14 cellular contexts compared by ENCODE assay signal in genomic region chr2:158879229-158879903, GRCh38.
A peak's percentile ranks its signal among the peaks of the same experiment; 100 is the strongest.
DNase-seq lines count a peak whose midpoint lies in the region; ATAC-seq, FAIRE-seq and TF ChIP-seq lines count a peak whose summit lies in the region.
"Had no signal": no experiment of that assay in that cellular context is flagged by ENCODE, and none has a peak within 500 bp of the region (broad histone marks: within the 10 kb centered on the region; RNA-seq: fewer than 3 reads in every experiment).

No MANE protein-coding gene starts in this region.

- H2AK5ac ChIP-seq in neuronal stem cell (ENCODE audit: low read depth, low read length), result no peak overlapping the region

- H2AFZ ChIP-seq in HepG2 (ENCODE audit: low read length) (no peak overlapping the region), neuronal stem cell (ENCODE audit: low read length) (no peak overlapping the region)

- H3K18ac ChIP-seq in neuronal stem cell (ENCODE audit: low read length), result no peak overlapping the region

- no peaks in the 10 kb centered on the region for H3K27me3 ChIP-seq in HepG2 (ENCODE audit: control insufficient read depth in 1 of 2, insufficient read depth in 2 of 2, low read length in 2 of 2)
- no peaks in the 10 kb centered on the region for H3K27me3 ChIP-seq in right lobe of liver
- peaks cover 0 to 2% (median 0%) of the 10 kb centered on the region in 3 experiments for H3K27me3 ChIP-seq in neuronal stem cell (ENCODE audit: control insufficient read depth in 3 of 3, insufficient read depth in 3 of 3, low read depth in 1 of 3, low read length in 3 of 3)
- H3K27me3 ChIP-seq: BLaER1 had no signal

- TF ChIP-seq RAD21 in HepG2 (CRISPR knock-in tag; IDR thresholded peaks at IDR 0.05), result no peak

- TF ChIP-seq EP300 in HepG2 (IDR thresholded peaks at IDR 0.05; ENCODE audit: low read depth in 2 of 2, low read length in 2 of 2) (no peak), HepG2 (CRISPR knock-in tag; IDR thresholded peaks at IDR 0.05; ENCODE audit: borderline replicate concordance) (no peak)

- no peaks in the 10 kb centered on the region for H4K20me1 ChIP-seq in HepG2 (ENCODE audit: insufficient read depth, low read length)
- H4K20me1 ChIP-seq: BLaER1 had no signal

- in situ Hi-C loops in HepG2 (cut with HindIII; ENCODE audit: extremely low pct_ligation_motif_present, low pct_unique_long_range_greater_than_20kb), result no loop called here

- TF ChIP-seq CTCF in HepG2 (CRISPR knock-in tag; IDR thresholded peaks at IDR 0.05) (no peak), right lobe of liver (IDR thresholded peaks at IDR 0.05) (no peak)

- FAIRE-seq in HepG2 (lab: Jason Lieb, UNC) (no peak), colon (lab: Jason Lieb, UNC) (peak; percentile 74)

- H2BK5ac ChIP-seq in neuronal stem cell (ENCODE audit: low read length), result no peak overlapping the region

- H2BK15ac ChIP-seq in neuronal stem cell (ENCODE audit: low read length), result no peak overlapping the region

- no peak overlapping the region for H3K9ac ChIP-seq in HepG2 (ENCODE audit: insufficient read depth, low read depth, low read length)
- H3K9ac ChIP-seq in neuronal stem cell (ENCODE audit: low read depth, low read length, poor library complexity), result no peak overlapping the region
- H3K9ac ChIP-seq: BLaER1 had no signal

- DNase-seq in HepG2 (ENCODE audit: low spot score) (no peak), right lobe of liver (no peak), neuronal stem cell (ENCODE audit: low spot score) (no peak), T1000 (lab: John Stamatoyannopoulos, UW) (no peak), NCI-H774 (lab: John Stamatoyannopoulos, UW) (no peak)
- DNase-seq in stimulated activated naive CD4-positive, alpha-beta T cell treated with Interleukin-2 at 50 U/mL for 16 hours (lab: John Stamatoyannopoulos, UW), result no peak
- DNase-seq: AML-193; Caco-2; CD8-positive, alpha-beta memory T cell; HCEC 1CT; HFFc6 had no signal

- no peak overlapping the region for H3K4me3 ChIP-seq in HepG2 (replicated peaks in 1 of 3; ENCODE audit: insufficient read depth in 1 of 3, low read depth in 2 of 3, low read length in 3 of 3)
- no peak overlapping the region for H3K4me3 ChIP-seq in right lobe of liver
- no peak overlapping the region for H3K4me3 ChIP-seq in neuronal stem cell (ENCODE audit: low read length in 2 of 2)
- H3K4me3 ChIP-seq: BLaER1 had no signal

- H3K14ac ChIP-seq in neuronal stem cell (ENCODE audit: low read length), result no peak overlapping the region

- no peak overlapping the region for H2BK12ac ChIP-seq in neuronal stem cell (ENCODE audit: low read length)

- no peak overlapping the region for H3K4ac ChIP-seq in neuronal stem cell (ENCODE audit: low read length)

- no peaks in the 10 kb centered on the region for H3K79me2 ChIP-seq in HepG2 (ENCODE audit: insufficient read depth, low read length)

- H3K9me3 ChIP-seq in HepG2 (ENCODE audit: low read length) (no peaks in the 10 kb centered on the region), right lobe of liver (no peaks in the 10 kb centered on the region), neuronal stem cell (replicated peaks in 1 of 2; ENCODE audit: control insufficient read depth in 2 of 2, insufficient read depth in 1 of 2, low read depth in 1 of 2, low read length in 2 of 2) (no peaks in the 10 kb centered on the region)
- H3K9me3 ChIP-seq: BLaER1, Caco-2 had no signal

- POLR2A ChIA-PET in HepG2 (lab: Yijun Ruan, JAX), result no interaction called here

- 60% methylated on average over 17 of the region's 17 CpGs for WGBS in HepG2 (ENCODE audit: low lambda C conversion rate)
- 78% methylated on average over 12 of the region's 17 CpGs for WGBS in right lobe of liver (ENCODE audit: insufficient coverage, low coverage, low lambda C conversion rate, missing lambda C conversion rate)
- no CpG with 5 or more reads among the region's 17 CpGs for WGBS in neuronal stem cell (ENCODE audit: extremely low coverage in 2 of 2, insufficient read length in 2 of 2, insufficient replicate concordance in 1 of 2), 2 donors

- intact Hi-C loops in HepG2 (cut with micrococcal nuclease; ENCODE audit: unreplicated experiment), result no loop called here
- intact Hi-C loops in right lobe of liver (cut with DNase I), result no loop called here

- H3K36me3 ChIP-seq in HepG2 (replicated peaks in 1 of 2; ENCODE audit: control insufficient read depth in 1 of 2, insufficient read depth in 2 of 2, low read length in 2 of 2) (no peaks in the 10 kb centered on the region), right lobe of liver (no peaks in the 10 kb centered on the region), neuronal stem cell (replicated peaks in 1 of 2; ENCODE audit: control insufficient read depth in 2 of 2, insufficient read depth in 2 of 2, low read length in 2 of 2) (no peaks in the 10 kb centered on the region)
- H3K36me3 ChIP-seq: BLaER1 had no signal

- H4K91ac ChIP-seq in neuronal stem cell (ENCODE audit: low read depth, low read length, poor library complexity), result no peak overlapping the region

- TF ChIP-seq POLR2A in HepG2 (IDR thresholded peaks at IDR 0.05; ENCODE audit: insufficient read depth in 1 of 2, low read depth in 2 of 2, low read length in 2 of 2), result no peak
- no peak for TF ChIP-seq POLR2A in right lobe of liver (IDR thresholded peaks at IDR 0.05)

- H3K27ac ChIP-seq in HepG2 (ENCODE audit: extremely low read length, insufficient read depth, low read length) (no peak overlapping the region), right lobe of liver (no peak overlapping the region), neuronal stem cell (replicated peaks; ENCODE audit: low read length) (no peak overlapping the region)
- H3K27ac ChIP-seq: 22Rv1, BLaER1 had no signal

- no peak overlapping the region for H4K8ac ChIP-seq in neuronal stem cell (ENCODE audit: low read depth, low read length)

- no TSS peak for BruUV-seq in HepG2 (replicated peaks; lab: Mats Ljungman, UMichigan)

- CTCF ChIA-PET in HepG2 (lab: Yijun Ruan, JAX; ENCODE audit: low intra/inter-chr PET ratio, low total read pairs), result no interaction called here

- H3K79me1 ChIP-seq in neuronal stem cell (ENCODE audit: low read depth, low read length), result no peaks in the 10 kb centered on the region

- H3K4me1 ChIP-seq in HepG2 (ENCODE audit: insufficient read depth, low read length), result peaks cover 26% of the 10 kb centered on the region
- H3K4me1 ChIP-seq in right lobe of liver, result no peaks in the 10 kb centered on the region
- peaks cover 0 to 1% of the 10 kb centered on the region in 2 donors for H3K4me1 ChIP-seq in neuronal stem cell (ENCODE audit: control insufficient read depth in 2 of 2, insufficient read depth in 1 of 2, low read depth in 1 of 2, low read length in 2 of 2)
- H3K4me1 ChIP-seq: BLaER1, Caco-2 had no signal

- ATAC-seq in HepG2, result no peak
- no peak for ATAC-seq in right lobe of liver

- H2BK120ac ChIP-seq in neuronal stem cell (ENCODE audit: low read depth, low read length), result no peak overlapping the region

- peak overlapping the region; percentile 14 for H3K23ac ChIP-seq in neuronal stem cell (ENCODE audit: low read depth, low read length, poor library complexity)

- no peak overlapping the region for H3K4me2 ChIP-seq in HepG2 (ENCODE audit: low read depth, low read length)
- H3K4me2 ChIP-seq in neuronal stem cell (ENCODE audit: insufficient read depth, low read length, poor library complexity, severe bottlenecking), result no peak overlapping the region
- H3K4me2 ChIP-seq: BLaER1 had no signal

TF ChIP-seq in HepG2, 621 proteins besides CTCF, POLR2A, EP300 and RAD21:
- no peak for TF ChIP-seq NR2F2 (IDR thresholded peaks at IDR 0.05; ENCODE audit: borderline replicate concordance, low read depth)
- TF ChIP-seq CEBPB (IDR thresholded peaks at IDR 0.05; ENCODE audit: borderline replicate concordance, low read depth, low read length), result peak; percentile 31; the same call in 1 of the 2 replicates
